In the genomic region with DNA sequence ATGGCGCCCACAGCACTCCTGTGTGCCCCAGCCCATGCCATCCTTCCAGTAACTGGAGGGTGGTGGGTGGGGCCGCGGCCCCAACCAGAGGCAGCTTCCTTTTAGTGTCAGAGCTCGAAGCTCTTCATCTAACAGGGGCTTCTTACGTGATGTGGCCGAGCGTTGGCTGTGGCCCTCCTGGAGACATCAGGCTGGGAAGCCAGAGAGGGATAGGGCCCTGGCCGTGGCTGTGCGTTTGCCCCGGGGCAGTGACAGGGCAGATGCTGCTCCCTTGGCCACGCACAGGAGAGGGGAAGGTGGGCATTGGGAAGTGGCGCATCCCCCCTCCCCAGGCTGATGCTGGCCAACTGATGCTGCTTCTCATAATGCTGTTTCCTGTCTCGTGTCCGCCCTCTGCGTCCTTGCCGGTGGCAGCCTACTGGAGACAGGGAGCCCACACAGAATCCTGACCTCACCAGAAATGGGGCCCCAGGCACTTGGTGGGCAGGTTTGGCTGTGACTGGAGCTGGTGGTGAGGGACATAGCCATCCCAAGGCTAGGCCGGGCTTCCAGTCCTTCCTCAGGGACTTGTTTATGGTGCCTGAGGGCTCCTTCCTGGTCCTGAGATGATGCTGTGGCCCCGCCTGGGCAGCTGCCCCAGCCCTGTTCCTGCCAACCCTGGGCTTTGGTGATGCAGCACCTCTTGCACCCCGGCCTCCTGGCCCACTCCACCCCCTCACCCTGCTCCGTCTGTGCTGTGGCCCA, we compare ENCODE assay signal across 20 cellular contexts. TPM values are rescaled to one million over a fixed set of nuclear protein-coding genes. Genes with fewer than 3 reads are reported as not detected.
DNase-seq lines count a peak whose midpoint lies in the region; ATAC-seq, FAIRE-seq and TF ChIP-seq lines count a peak whose summit lies in the region.
"Had no signal": no experiment of that assay in that cellular context is flagged by ENCODE, and none has a peak within 500 bp of the region (broad histone marks: within the 10 kb centered on the region; RNA-seq: fewer than 3 reads in every experiment).

No MANE protein-coding gene starts in this region.

- TF ChIP-seq POLR2A in H54 (IDR thresholded peaks at IDR 0.05; ENCODE audit: low read depth, low read length) = no peak

- ATAC-seq in GM19351 (IDR thresholded peaks at IDR 0.05; ENCODE audit: unreplicated experiment) (no peak), HG02938 (IDR thresholded peaks at IDR 0.05; ENCODE audit: unreplicated experiment) (no peak)
- ATAC-seq: WTC11 had no signal

- peak overlapping the region; percentile 19 for H3K4me3 Mint-ChIP-seq in neural crest cell
- H3K4me3 Mint-ChIP-seq: WTC11 had no signal

- no peak for TF ChIP-seq CTCF in neural crest cell (conservative IDR thresholded peaks at IDR 0.05)

- no peak for FAIRE-seq in H54 (lab: Jason Lieb, UNC)
- FAIRE-seq: endometrium had no signal

- H3K27ac Mint-ChIP-seq in neural crest cell (ENCODE audit: unreplicated experiment) = no peak overlapping the region
- H3K27ac Mint-ChIP-seq: WTC11 had no signal

- peaks cover 4% of the 10 kb centered on the region for H3K27me3 Mint-ChIP-seq in neural crest cell (ENCODE audit: low read depth)

- peak; percentile 53 for DNase-seq in AG08396 (ENCODE audit: low spot score)
- DNase-seq in H54 (ENCODE audit: insufficient read length, low spot score) = peak; percentile 48
- DNase-seq in T1000 (lab: John Stamatoyannopoulos, UW) = peak; percentile 82
- DNase-seq in neural crest cell (ENCODE audit: low read depth, low spot score) = peak; percentile 14
- DNase-seq in NCI-H82 treated with DMSO at 0.1 percent for 48 hours (lab: John Stamatoyannopoulos, UW; ENCODE audit: unreplicated experiment) = no peak
- no peak for DNase-seq in D341Med (ENCODE audit: low spot score)
- DNase-seq: cerebellar nuclear complex; DMS153; KG1; midbrain; NCI-H1417 treated with DMSO at 0.1 percent for 48 hours; NCI-H226; occipital lobe; stimulated activated naive CD4-positive, alpha-beta T cell had no signal

- peaks cover 43% of the 10 kb centered on the region for H3K36me3 Mint-ChIP-seq in neural crest cell (ENCODE audit: low read depth)

- H3K4me1 Mint-ChIP-seq in neural crest cell = peaks cover 15% of the 10 kb centered on the region

- peaks cover 3% of the 10 kb centered on the region for H3K9me3 Mint-ChIP-seq in neural crest cell

RNA-seq across cellular contexts. Expression of a gene that starts 34.3 kb away (rescaled TPM):
- total RNA-seq in neural crest cell = not detected in 2 replicates
- total RNA-seq: activated CD8-positive, alpha-beta memory T cell treated with anti-CD3 and anti-CD28 coated beads for 36 hours; occipital lobe; vagina; WTC11 had no signal

RNA-seq across cellular contexts. Expression of a gene that starts 39.1 kb away (rescaled TPM):
- 105 and 108 TPM in 2 replicates for total RNA-seq in neural crest cell

RNA-seq across cellular contexts. Expression of a gene that starts 43.4 kb away (rescaled TPM):
- total RNA-seq in neural crest cell = 0.77 and 1.5 TPM in 2 replicates
- total RNA-seq: occipital lobe, vagina had no signal

Comparison
In these comparisons a context has a peak if more than half of its experiments do, and no peak if none do; other contexts are left out.
1. DNase-seq: peak in AG08396 (single experiment), H54 (single experiment), T1000 (single experiment) and neural crest cell (single experiment); none in NCI-H82 treated with DMSO at 0.1 percent for 48 hours (single experiment) and D341Med (single experiment).